ENCODE assay signal across 8 cellular contexts in the genomic region with DNA sequence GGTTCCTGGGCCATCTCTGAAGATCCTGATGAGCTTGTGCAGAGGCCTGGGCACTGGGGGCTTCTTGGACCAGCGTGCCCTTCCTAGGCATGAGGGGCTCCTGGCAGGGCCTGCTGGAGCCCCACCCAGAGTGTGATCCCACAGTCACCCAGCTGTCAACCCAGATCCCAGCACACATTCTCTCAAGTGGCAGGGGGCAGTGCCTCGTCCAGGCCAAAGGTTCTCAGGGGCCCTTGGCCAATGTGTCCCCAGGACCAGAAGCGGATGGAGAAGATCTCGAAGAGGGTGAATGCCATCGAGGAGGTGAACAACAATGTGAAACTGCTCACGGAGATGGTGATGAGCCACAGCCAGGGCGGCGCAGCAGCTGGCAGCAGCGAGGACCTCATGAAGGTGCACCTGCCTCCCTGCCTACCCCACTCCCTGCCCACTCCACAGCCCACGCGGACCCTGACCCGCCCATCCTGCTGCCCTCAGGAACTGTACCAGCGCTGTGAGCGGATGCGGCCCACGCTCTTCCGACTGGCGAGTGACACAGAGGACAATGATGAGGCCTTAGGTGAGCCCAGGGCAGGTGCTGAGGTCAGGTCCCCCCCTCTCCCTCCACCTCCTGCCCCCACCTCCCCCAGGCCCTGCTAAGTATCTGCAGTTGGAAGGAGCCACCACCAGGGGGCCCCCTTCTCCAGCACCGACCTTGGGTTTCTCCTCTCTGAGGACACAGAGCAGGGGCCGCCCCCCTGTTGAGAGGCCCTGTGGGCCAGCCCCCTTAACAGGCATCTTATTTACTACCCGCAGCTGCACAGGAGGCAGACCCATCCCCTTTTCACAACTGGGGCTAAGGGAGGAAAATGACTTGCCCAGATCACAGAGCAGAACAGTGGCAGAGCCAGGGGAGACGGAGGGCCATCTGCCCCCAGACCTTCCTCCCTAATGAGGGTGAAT. TPM values are rescaled to one million over a fixed set of nuclear protein-coding genes. Genes with fewer than 3 reads are reported as not detected.
A peak's percentile ranks its signal among the peaks of the same experiment; 100 is the strongest.
DNase-seq lines count a peak whose midpoint lies in the region; ATAC-seq, FAIRE-seq and TF ChIP-seq lines count a peak whose summit lies in the region.

No MANE protein-coding gene starts in this region.

- peak; percentile 23 for FAIRE-seq in urothelium cell line (lab: Jason Lieb, UNC)

- H3K27ac ChIP-seq in AG04450 (ENCODE audit: low read depth, low read length): no peak overlapping the region
- no peak overlapping the region for H3K27ac ChIP-seq in PC-3 (ENCODE audit: low read length)

- no peaks in the 10 kb centered on the region for H3K9me2 ChIP-seq in PC-3 (replicated peaks; ENCODE audit: low read length)

- H3K9me3 ChIP-seq in AG04450 (ENCODE audit: control insufficient read depth, insufficient read depth, low read length) (no peaks in the 10 kb centered on the region; the same call in 1 of the 2 replicates), PC-3 (ENCODE audit: low read length) (no peaks in the 10 kb centered on the region)

- no peak overlapping the region for H2AFZ ChIP-seq in PC-3 (ENCODE audit: low read length)

- H4K20me1 ChIP-seq in PC-3 (ENCODE audit: low read length): no peaks in the 10 kb centered on the region

- peak; percentile 22 for TF ChIP-seq POLR2A in GM18505 (IDR thresholded peaks at IDR 0.05; ENCODE audit: borderline replicate concordance, extremely low read depth, insufficient read depth, insufficient read length)

- no TSS peak for BruUV-seq in PC-3 (replicated peaks; lab: Mats Ljungman, UMichigan)

- POLR2A ChIA-PET in AG04450 (lab: Yijun Ruan, JAX): interaction anchor here (0.6 to 1.0 kb wide), 2 partner anchors 10 to 16 kb away, joined by 3 read pairs; no protein-coding TSS in a partner anchor
- POLR2A ChIA-PET in PC-3 (lab: Charles Lee; ENCODE audit: unreplicated experiment): no interaction called here

- H3K79me2 ChIP-seq in PC-3 (ENCODE audit: low read length): no peaks in the 10 kb centered on the region

- H3K4me2 ChIP-seq in PC-3 (ENCODE audit: low read length): no peak overlapping the region

- no peaks in the 10 kb centered on the region for H3K36me3 ChIP-seq in PC-3 (ENCODE audit: low read depth, low read length)

- H3K9ac ChIP-seq in PC-3 (ENCODE audit: low read length): no peak overlapping the region

- no peaks in the 10 kb centered on the region for H3F3A ChIP-seq in PC-3 (ENCODE audit: low read length, unreplicated experiment)

- H3K27me3 ChIP-seq in AG04450 (ENCODE audit: control insufficient read depth, insufficient read depth, low read length) (no peaks in the 10 kb centered on the region), PC-3 (ENCODE audit: low read length) (no peaks in the 10 kb centered on the region)

- H3K4me3 ChIP-seq in AG04450 (ENCODE audit: low read depth, low read length): no peak overlapping the region
- H3K4me3 ChIP-seq in PC-3 (ENCODE audit: low read length): no peak overlapping the region

- no peak for DNase-seq in AG04450 (ENCODE audit: low read depth, low spot score)
- DNase-seq in PC-3: peak; percentile 44
- DNase-seq in activated T-helper 1 cell treated with Interleukin-2 at 50 U/mL for 16 hours (ENCODE audit: low read depth): peak; percentile 61
- peak; percentile 33 for DNase-seq in fibroblast of gingiva (ENCODE audit: low read depth)
- no peak for DNase-seq in omental fat pad (ENCODE audit: low spot score)
- peak; percentile 83 for DNase-seq in urothelium cell line (ENCODE audit: low spot score)
- no peak for DNase-seq in foreskin melanocyte

- TF ChIP-seq CTCF in AG04450 (IDR thresholded peaks at IDR 0.05; ENCODE audit: low read depth, low read length) (peak; percentile 77), PC-3 (conservative IDR thresholded peaks at IDR 0.05; ENCODE audit: low read depth, low read length) (peak; percentile 76), omental fat pad (IDR thresholded peaks at IDR 0.05) (no peak)

- intact Hi-C loops in PC-3 (cut with micrococcal nuclease): no loop called here

- ATAC-seq in GM18505 (IDR thresholded peaks at IDR 0.05; ENCODE audit: unreplicated experiment) (no peak), PC-3 (peak; percentile 66), omental fat pad (ENCODE audit: low FRiP score) (peak; percentile 42)

- CTCF ChIA-PET in AG04450 (lab: Charles Lee): interaction anchor here (0.6 to 1.2 kb wide), 13 partner anchors 9 to 169 kb away, joined by 3 to 7 read pairs (median 3); partner anchors contain the start of gene SH3BP1
- CTCF ChIA-PET in PC-3 (lab: Charles Lee): no interaction called here

- H3K4me1 ChIP-seq in PC-3 (ENCODE audit: insufficient read depth, low read length): no peaks in the 10 kb centered on the region

RNA-seq across cellular contexts. Expression of gene GGA1, which starts 14.7 kb away (rescaled TPM):
- 24.7 and 26.1 TPM in 2 replicates for polyA plus RNA-seq in AG04450 (2011; rRNA removed)
- 23.2 and 24.4 TPM in 2 replicates for polyA minus RNA-seq in AG04450 (2011; rRNA and poly(A)+ RNA removed)
- total RNA-seq in PC-3 (2014; rRNA removed) (49.1 and 55.7 TPM in 2 replicates), omental fat pad (10 to 100 TPM; 28.7 to 50.7 (median 33.9) TPM)

RNA-seq across cellular contexts. Expression of gene SH3BP1, which starts 16.1 kb away (rescaled TPM):
- 8.4 and 11.3 TPM in 2 replicates for polyA plus RNA-seq in AG04450 (2011; rRNA removed)
- polyA minus RNA-seq in AG04450 (2011; rRNA and poly(A)+ RNA removed): 12.8 and 14.4 TPM in 2 replicates
- total RNA-seq in PC-3 (2014; rRNA removed) (18.0 and 23.2 TPM in 2 replicates), omental fat pad (10 to 100 TPM in 1 of 4 donors, 1 to 10 TPM in 3; 3.6 to 11.5 (median 8.2) TPM)

RNA-seq across cellular contexts. Expression of gene PDXP, which starts 35.2 kb away (rescaled TPM):
- 11.7 and 17.7 TPM in 2 replicates for polyA plus RNA-seq in AG04450 (2011; rRNA removed)
- polyA minus RNA-seq in AG04450 (2011; rRNA and poly(A)+ RNA removed): 6.3 and 9.7 TPM in 2 replicates
- total RNA-seq in PC-3 (2014; rRNA removed) (36.9 and 51.3 TPM in 2 replicates), omental fat pad (1 to 10 TPM; 3.8 to 5.4 (median 4.3) TPM)

RNA-seq across cellular contexts. Expression of gene LGALS2, which starts 43.5 kb away (rescaled TPM):
- not detected in 2 replicates for polyA plus RNA-seq in AG04450 (2011; rRNA removed)
- not detected in 2 replicates for polyA minus RNA-seq in AG04450 (2011; rRNA and poly(A)+ RNA removed)
- total RNA-seq in PC-3 (2014; rRNA removed): not detected in 2 replicates
- 10 to 100 TPM in 1 of 4 donors, 1 to 10 TPM in 2, not detected in 1; 1.8 to 13.6 (median 3.6) TPM for total RNA-seq in omental fat pad

RNA-seq across cellular contexts. Expression of gene LGALS1, which starts 52.1 kb away (rescaled TPM):
- 5,926 and 7,935 TPM in 2 replicates for polyA plus RNA-seq in AG04450 (2011; rRNA removed)
- 3,546 and 5,412 TPM in 2 replicates for polyA minus RNA-seq in AG04450 (2011; rRNA and poly(A)+ RNA removed)
- total RNA-seq in PC-3 (2014; rRNA removed) (1,612 and 2,325 TPM in 2 replicates), omental fat pad (1,000 to 10,000 TPM; 1,558 to 2,934 (median 2,167) TPM)

Comparison
In these comparisons a context has a peak if more than half of its experiments do, and no peak if none do; other contexts are left out.
1. DNase-seq: peak in PC-3 (single experiment), activated T-helper 1 cell treated with Interleukin-2 at 50 U/mL for 16 hours (single experiment), fibroblast of gingiva (single experiment) and urothelium cell line (single experiment); none in AG04450 (single experiment), omental fat pad (single experiment) and foreskin melanocyte (single experiment).
2. CTCF ChIP-seq: peak in AG04450 (single experiment) and PC-3 (single experiment); none in omental fat pad (0 of 3).